Comparison of ENCODE assay signal across 8 cellular contexts in genomic region chr1:153510984-153511410, GRCh38. TPM values are rescaled to one million over a fixed set of nuclear protein-coding genes. Genes with fewer than 3 reads are reported as not detected.
A peak's percentile ranks its signal among the peaks of the same experiment; 100 is the strongest.
DNase-seq lines count a peak whose midpoint lies in the region; ATAC-seq and TF ChIP-seq lines count a peak whose summit lies in the region.

No MANE protein-coding gene starts in this region.

- no peaks in the 10 kb centered on the region for H3K36me3 Mint-ChIP-seq in naive thymus-derived CD4-positive, alpha-beta T cell
- H3K36me3 Mint-ChIP-seq in stimulated activated memory B cell treated with anti-CD40 and anti-IgM and Interleukin-4, amounts not matched to agents 10 μg/mL and 1 μg/mL and 100 μg/mL, for 72 hours = no peaks in the 10 kb centered on the region

- ATAC-seq in naive thymus-derived CD4-positive, alpha-beta T cell = peak; percentile 92
- ATAC-seq in stimulated activated memory B cell treated with anti-CD40 and anti-IgM and Interleukin-4, amounts not matched to agents 10 μg/mL and 1 μg/mL and 100 μg/mL, for 72 hours = peak; percentile 89
- ATAC-seq in GM21717 (IDR thresholded peaks at IDR 0.05; ENCODE audit: unreplicated experiment) = no peak

- no peaks in the 10 kb centered on the region for H3K9me3 ChIP-seq in OCI-LY1 (ENCODE audit: low read length)
- H3K9me3 ChIP-seq in naive thymus-derived CD4-positive, alpha-beta T cell (ENCODE audit: control insufficient read depth in 2 of 3, low read length in 3 of 3) = no peaks in the 10 kb centered on the region

- H3K4me3 Mint-ChIP-seq in naive thymus-derived CD4-positive, alpha-beta T cell = no peak overlapping the region
- no peak overlapping the region for H3K4me3 Mint-ChIP-seq in stimulated activated memory B cell treated with anti-CD40 and anti-IgM and Interleukin-4, amounts not matched to agents 10 μg/mL and 1 μg/mL and 100 μg/mL, for 72 hours

- CTCF ChIA-PET in naive thymus-derived CD4-positive, alpha-beta T cell (lab: Charles Lee) = interaction anchor here (0.6 to 5.3 kb wide), 28 partner anchors 9 to 1623 kb away, joined by 3 to 119 read pairs (median 4); partner anchors contain the start of genes S100A2, S100A5 and S100A6

- no peak overlapping the region for H3K27ac ChIP-seq in OCI-LY1 (ENCODE audit: low read depth, low read length, poor library complexity, severe bottlenecking)
- H3K27ac ChIP-seq in epithelial cell of prostate = peak overlapping the region; percentile 4
- H3K27ac ChIP-seq in naive thymus-derived CD4-positive, alpha-beta T cell (ENCODE audit: low read depth, low read length) = no peak overlapping the region

- intact Hi-C loops in naive thymus-derived CD4-positive, alpha-beta T cell (cut with micrococcal nuclease) = loop anchor here (1.0 to 10.0 kb wide), 9 partner anchors 22 to 474 kb away; partner anchors contain the start of genes CHTOP (in 1 of the 2), NPR1 (in 1 of the 2), RAB13 (in 1 of the 2) and S100A3 (in 1 of the 2)

- peak overlapping the region in 1 of 9 donors; percentile 10 for H3K27ac Mint-ChIP-seq in naive thymus-derived CD4-positive, alpha-beta T cell
- no peak overlapping the region for H3K27ac Mint-ChIP-seq in stimulated activated memory B cell treated with anti-CD40 and anti-IgM and Interleukin-4, amounts not matched to agents 10 μg/mL and 1 μg/mL and 100 μg/mL, for 72 hours

- H3K4me1 Mint-ChIP-seq in naive thymus-derived CD4-positive, alpha-beta T cell = peaks cover 0 to 21% (median 6%) of the 10 kb centered on the region in 7 donors
- peaks cover 8% of the 10 kb centered on the region for H3K4me1 Mint-ChIP-seq in stimulated activated memory B cell treated with anti-CD40 and anti-IgM and Interleukin-4, amounts not matched to agents 10 μg/mL and 1 μg/mL and 100 μg/mL, for 72 hours

- no peak overlapping the region for H3K9ac ChIP-seq in OCI-LY1 (ENCODE audit: low read length)

- no peaks in the 10 kb centered on the region for H4K20me1 ChIP-seq in OCI-LY1 (ENCODE audit: insufficient read depth, low read length)

- H3K4me3 ChIP-seq in OCI-LY1 (ENCODE audit: low read depth, low read length, poor library complexity, severe bottlenecking) = no peak overlapping the region
- H3K4me3 ChIP-seq in naive thymus-derived CD4-positive, alpha-beta T cell (ENCODE audit: low read length) = no peak overlapping the region

- peak; percentile 90 for DNase-seq in DMS 273 (lab: John Stamatoyannopoulos, UW; ENCODE audit: unreplicated experiment)
- DNase-seq in HUDEP-2 (lab: John Stamatoyannopoulos, UW; ENCODE audit: unreplicated experiment in 76 of 76) = peak in 70 of 76 experiments; percentile 29 to 88 (median 70)
- peak; percentile 84 for DNase-seq in activated CD8-positive, alpha-beta memory T cell treated with anti-CD3 and anti-CD28 coated beads, Interleukin-2, amount 50 U/mL, for 4 hours
- DNase-seq in epithelial cell of prostate (ENCODE audit: low read depth, low spot score) = no peak
- peak; percentile 47 to 82 (median 68) for DNase-seq in naive thymus-derived CD4-positive, alpha-beta T cell

- POLR2A ChIA-PET in naive thymus-derived CD4-positive, alpha-beta T cell (lab: Charles Lee) = interaction anchor here (0.9 to 1.5 kb wide), 4 partner anchors 21 to 57 kb away, joined by 3 to 7 read pairs (median 4); partner anchors contain the start of gene S100A6

- H3K4me1 ChIP-seq in OCI-LY1 (ENCODE audit: insufficient read depth, low read length, severe bottlenecking) = peaks cover 3% of the 10 kb centered on the region
- peaks cover 3 to 4% of the 10 kb centered on the region in 2 donors for H3K4me1 ChIP-seq in naive thymus-derived CD4-positive, alpha-beta T cell (ENCODE audit: control insufficient read depth in 2 of 2, insufficient read depth in 2 of 2, low read length in 2 of 2)

- H3F3A ChIP-seq in OCI-LY1 (ENCODE audit: insufficient read depth, low read length) = no peaks in the 10 kb centered on the region

- no peak overlapping the region for H2AFZ ChIP-seq in OCI-LY1 (ENCODE audit: low read length)

- peaks cover 0 to 1% (median 0%) of the 10 kb centered on the region in 11 donors for H3K9me3 Mint-ChIP-seq in naive thymus-derived CD4-positive, alpha-beta T cell
- H3K9me3 Mint-ChIP-seq in stimulated activated memory B cell treated with anti-CD40 and anti-IgM and Interleukin-4, amounts not matched to agents 10 μg/mL and 1 μg/mL and 100 μg/mL, for 72 hours = no peaks in the 10 kb centered on the region

- no peaks in the 10 kb centered on the region for H3K79me2 ChIP-seq in OCI-LY1 (ENCODE audit: insufficient read depth, low read length)

- peak; percentile 96 for TF ChIP-seq CTCF in OCI-LY1 (IDR thresholded peaks at IDR 0.05; ENCODE audit: low read length)

- no peaks in the 10 kb centered on the region for H3K27me3 Mint-ChIP-seq in naive thymus-derived CD4-positive, alpha-beta T cell
- no peaks in the 10 kb centered on the region for H3K27me3 Mint-ChIP-seq in stimulated activated memory B cell treated with anti-CD40 and anti-IgM and Interleukin-4, amounts not matched to agents 10 μg/mL and 1 μg/mL and 100 μg/mL, for 72 hours

- H3K9me2 ChIP-seq in OCI-LY1 (ENCODE audit: low read depth, low read length) = no peaks in the 10 kb centered on the region

- 0 out of 2 replicates have a peak, but pooled peaks cover 6% of the 10 kb centered on the region for H3K27me3 ChIP-seq in OCI-LY1 (ENCODE audit: insufficient read depth, low read length)
- H3K27me3 ChIP-seq in naive thymus-derived CD4-positive, alpha-beta T cell (ENCODE audit: control insufficient read depth in 2 of 2, insufficient read depth in 2 of 2, low read length in 2 of 2) = no peaks in the 10 kb centered on the region

- H3K36me3 ChIP-seq in OCI-LY1 (ENCODE audit: insufficient read depth, low read length) = no peaks in the 10 kb centered on the region
- H3K36me3 ChIP-seq in naive thymus-derived CD4-positive, alpha-beta T cell (ENCODE audit: control insufficient read depth in 2 of 3, insufficient read depth in 3 of 3, low read length in 3 of 3) = no peaks in the 10 kb centered on the region

- H3K4me2 ChIP-seq in OCI-LY1 (ENCODE audit: low read length) = no peak overlapping the region

RNA-seq across cellular contexts. Expression of gene S100A6, which starts 24.8 kb away (rescaled TPM):
- 100 to 1,000 TPM; 178 to 433 (median 201) TPM for total RNA-seq in naive thymus-derived CD4-positive, alpha-beta T cell
- polyA plus RNA-seq in naive thymus-derived CD4-positive, alpha-beta T cell = 100 to 1,000 TPM; 424 to 568 TPM

RNA-seq across cellular contexts. Expression of gene S100A5, which starts 29.7 kb away (rescaled TPM):
- total RNA-seq in naive thymus-derived CD4-positive, alpha-beta T cell = 1 to 10 TPM in 2 of 5 experiments, under 1 TPM in 1, not detected in 2; 0.78 to 2.0 (median 1.2) TPM
- 1 to 10 TPM in 1 of 2 donors, under 1 TPM in 1; 0.91 to 1.5 TPM for polyA plus RNA-seq in naive thymus-derived CD4-positive, alpha-beta T cell

RNA-seq across cellular contexts. Expression of gene S100A4, which starts 34.6 kb away (rescaled TPM):
- total RNA-seq in naive thymus-derived CD4-positive, alpha-beta T cell = 100 to 1,000 TPM in 3 of 5 experiments, 10 to 100 TPM in 2; 54.0 to 766 (median 204) TPM
- polyA plus RNA-seq in naive thymus-derived CD4-positive, alpha-beta T cell = 100 to 1,000 TPM; 259 to 359 TPM

RNA-seq across cellular contexts. Expression of gene S100A3, which starts 38.1 kb away (rescaled TPM):
- not detected for total RNA-seq in naive thymus-derived CD4-positive, alpha-beta T cell
- polyA plus RNA-seq in naive thymus-derived CD4-positive, alpha-beta T cell = not detected

RNA-seq across cellular contexts. Expression of gene S100A7, which starts 50.5 kb away (rescaled TPM):
- total RNA-seq in naive thymus-derived CD4-positive, alpha-beta T cell = not detected
- polyA plus RNA-seq in naive thymus-derived CD4-positive, alpha-beta T cell = not detected
